ENCODE assay signal across 7 cellular contexts in the genomic region with DNA sequence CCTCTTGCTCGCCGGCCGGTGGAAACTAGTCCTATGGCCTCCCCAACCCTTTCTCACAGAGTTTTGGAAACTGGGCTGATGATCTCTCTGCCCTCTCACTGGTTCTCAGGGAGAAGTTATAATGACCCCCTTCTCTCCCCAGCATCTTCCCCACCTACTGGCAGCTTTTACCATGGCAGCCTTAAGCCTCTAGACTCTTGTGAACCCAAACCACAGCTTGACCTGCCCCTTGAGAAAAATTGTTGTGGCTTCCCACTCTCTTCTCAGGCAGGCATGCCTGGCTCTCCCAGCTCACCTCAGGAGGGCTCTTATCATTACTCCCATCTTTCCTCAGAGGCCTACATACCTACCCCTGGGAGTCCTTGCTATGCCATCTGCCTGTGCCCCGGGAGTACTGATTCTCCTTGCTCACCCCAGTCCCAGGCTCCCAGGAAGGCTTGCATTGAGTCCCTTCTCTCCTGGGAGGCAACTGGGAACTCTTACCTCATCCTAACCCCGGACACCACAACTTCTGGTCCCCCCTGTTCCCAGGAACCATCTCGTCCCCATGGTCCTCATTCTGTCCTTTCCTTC. TPM values are rescaled to one million over a fixed set of nuclear protein-coding genes. Genes with fewer than 3 reads are reported as not detected.
DNase-seq lines count a peak whose midpoint lies in the region; ATAC-seq and TF ChIP-seq lines count a peak whose summit lies in the region.

No MANE protein-coding gene starts in this region.

- H3K36me3 ChIP-seq in KMS-11 (ENCODE audit: insufficient read depth): no peaks in the 10 kb centered on the region
- H3K36me3 ChIP-seq in body of pancreas (replicated peaks in 1 of 2; ENCODE audit: insufficient read depth in 1 of 2, low read depth in 2 of 2): peaks cover 0 to 7% of the 10 kb centered on the region in 2 donors

- no peaks in the 10 kb centered on the region for H3K79me2 ChIP-seq in KMS-11 (ENCODE audit: insufficient read depth, low read depth)

- no peak for TF ChIP-seq POLR2A in body of pancreas (IDR thresholded peaks at IDR 0.05)

- peak; percentile 62 for TF ChIP-seq CTCF in GM12873 (IDR thresholded peaks at IDR 0.05; ENCODE audit: insufficient read depth, low read depth, low read length, missing control alignments)
- peak; percentile 41; the same call in 1 of the 2 replicates for TF ChIP-seq CTCF in KMS-11 (conservative IDR thresholded peaks at IDR 0.05; ENCODE audit: low read depth, low read length)
- no peak for TF ChIP-seq CTCF in body of pancreas (IDR thresholded peaks at IDR 0.05)
- TF ChIP-seq CTCF in nephron (IDR thresholded peaks at IDR 0.05; ENCODE audit: unreplicated experiment in 3 of 3): peak; percentile 8 to 24 (median 20)

- H3K9ac ChIP-seq in KMS-11: no peak overlapping the region

- H3K4me3 ChIP-seq in KMS-11 (IDR thresholded peaks at IDR 0.05; ENCODE audit: insufficient read depth, low read depth, low read length) (no peak overlapping the region), body of pancreas (no peak overlapping the region)

- peaks cover 31% of the 10 kb centered on the region for H3K36me3 Mint-ChIP-seq in nephron (ENCODE audit: low read depth)

- WGBS in body of pancreas, 2 donors: 91 to 94% methylated on average over 6 of the region's 6 CpGs

- H3K4me1 Mint-ChIP-seq in nephron: peaks cover 34% of the 10 kb centered on the region

- H3K4me1 ChIP-seq in KMS-11 (ENCODE audit: low read depth, poor library complexity, severe bottlenecking): peaks cover 21% of the 10 kb centered on the region
- peaks cover 17% of the 10 kb centered on the region for H3K4me1 ChIP-seq in body of pancreas

- H4K20me1 ChIP-seq in KMS-11 (ENCODE audit: insufficient read depth): no peaks in the 10 kb centered on the region

- no peak overlapping the region for H2AFZ ChIP-seq in KMS-11 (ENCODE audit: low read depth)

- no peak overlapping the region; the same call in 1 of the 2 replicates for H3K4me2 ChIP-seq in KMS-11

- H3K9me3 Mint-ChIP-seq in nephron: no peaks in the 10 kb centered on the region

- intact Hi-C loops in body of pancreas (cut with DNase I): no loop called here

- no peaks in the 10 kb centered on the region for H3K27me3 Mint-ChIP-seq in nephron (ENCODE audit: low read depth)

- ATAC-seq in body of pancreas: no peak

- H3K4me3 Mint-ChIP-seq in nephron: peak overlapping the region; percentile 99

- H3K27me3 ChIP-seq in KMS-11 (ENCODE audit: insufficient read depth, low read depth) (no peaks in the 10 kb centered on the region), body of pancreas (no peaks in the 10 kb centered on the region)

- H3K27ac ChIP-seq in KMS-11: no peak overlapping the region
- H3K27ac ChIP-seq in body of pancreas: peak overlapping the region in 3 of 4 donors; percentile 36 to 95 (median 91)

- peak overlapping the region; percentile 98 to 99 (median 99) for H3K27ac Mint-ChIP-seq in nephron

- no peaks in the 10 kb centered on the region for H3K9me3 ChIP-seq in body of pancreas

- DNase-seq in body of pancreas (no peak), NCI-H526 treated with DMSO at 0.1 percent for 48 hours (lab: John Stamatoyannopoulos, UW) (no peak), SHP77 treated with DMSO at 0.1 percent for 48 hours (lab: John Stamatoyannopoulos, UW) (no peak), NCI-H146 (lab: John Stamatoyannopoulos, UW) (no peak)

RNA-seq across cellular contexts. Expression of a gene that starts 1.6 kb away (rescaled TPM):
- total RNA-seq in body of pancreas: 10 to 100 TPM; 15.6 to 26.0 TPM

RNA-seq across cellular contexts. Expression of a gene that starts 38.7 kb away (rescaled TPM):
- 100 to 1,000 TPM in 1 of 2 donors, 10 to 100 TPM in 1; 92.4 to 195 TPM for total RNA-seq in body of pancreas

RNA-seq across cellular contexts. Expression of a gene that starts 38.8 kb away (rescaled TPM):
- total RNA-seq in body of pancreas: 10 to 100 TPM; 36.6 to 59.0 TPM

RNA-seq across cellular contexts. Expression of a gene that starts 51.9 kb away (rescaled TPM):
- total RNA-seq in body of pancreas: 10 to 100 TPM; 47.0 to 86.4 TPM

Comparison
In these comparisons a context has a peak if more than half of its experiments do, and no peak if none do; other contexts are left out.
1. CTCF ChIP-seq: peak in GM12873 (single experiment), KMS-11 (single experiment) and nephron (3 of 3); none in body of pancreas (0 of 7).